ENCODE assay signal across 12 cellular contexts in the genomic region with DNA sequence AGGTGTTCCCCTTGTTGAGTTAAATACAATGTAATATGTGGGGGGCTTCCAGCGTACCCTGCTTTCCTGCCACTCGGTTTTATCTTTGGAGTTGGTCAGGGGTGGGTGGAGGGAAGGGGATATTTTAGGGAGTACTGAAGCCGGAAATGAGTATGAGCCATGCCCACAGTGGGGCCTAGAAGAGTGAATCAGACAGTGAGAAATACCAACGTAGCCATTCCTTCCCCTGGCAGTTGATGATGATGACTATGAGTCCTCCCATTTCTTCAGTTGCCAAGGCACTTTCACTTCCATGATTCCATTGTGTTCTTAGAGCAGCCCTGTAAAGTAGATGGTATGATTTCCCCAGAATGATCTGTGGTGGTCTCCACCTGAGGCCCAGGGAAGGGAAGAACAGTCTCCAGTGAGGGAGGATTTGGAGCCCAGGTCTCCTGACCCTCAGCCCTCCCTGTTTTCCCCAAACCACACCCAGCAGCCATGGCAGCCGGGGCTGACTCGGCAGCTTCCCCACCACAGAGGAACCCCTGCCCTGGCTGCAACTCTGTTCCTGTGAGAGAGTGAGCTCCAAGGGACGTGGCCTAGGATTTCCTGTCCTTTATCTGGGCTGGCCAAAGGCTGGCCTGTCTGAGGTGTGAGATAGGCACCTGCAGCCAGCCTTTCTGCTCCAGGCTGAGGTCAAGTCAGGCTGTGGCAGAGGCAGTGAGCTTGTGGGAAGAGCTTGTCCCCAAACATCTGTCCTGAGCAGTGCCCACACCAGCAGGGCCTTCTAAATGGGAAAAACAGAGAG. TPM values are rescaled to one million over a fixed set of nuclear protein-coding genes. Genes with fewer than 3 reads are reported as not detected.
DNase-seq lines count a peak whose midpoint lies in the region; ATAC-seq, FAIRE-seq and TF ChIP-seq lines count a peak whose summit lies in the region.
"Had no signal": no experiment of that assay in that cellular context is flagged by ENCODE, and none has a peak within 500 bp of the region (broad histone marks: within the 10 kb centered on the region; RNA-seq: fewer than 3 reads in every experiment).

No MANE protein-coding gene starts in this region.

- TF ChIP-seq CTCF in bronchial epithelial cell (IDR thresholded peaks at IDR 0.05; ENCODE audit: insufficient read depth, low read length, severe bottlenecking) (no peak), lower lobe of right lung (IDR thresholded peaks at IDR 0.05) (no peak)

- H3K36me3 ChIP-seq in bronchial epithelial cell (ENCODE audit: control insufficient read depth, insufficient read depth, low read length) = no peaks in the 10 kb centered on the region
- no peaks in the 10 kb centered on the region for H3K36me3 ChIP-seq in lower lobe of right lung

- ATAC-seq in lower lobe of right lung (peak; percentile 16 to 48), HG03159 (IDR thresholded peaks at IDR 0.05; ENCODE audit: unreplicated experiment) (no peak)

- intact Hi-C loops in lower lobe of right lung (cut with DNase I) = no loop called here

- no peaks in the 10 kb centered on the region for H3K27me3 ChIP-seq in bronchial epithelial cell (ENCODE audit: control insufficient read depth, insufficient read depth, low read length)
- H3K27me3 ChIP-seq in lower lobe of right lung (ENCODE audit: low read depth) = no peaks in the 10 kb centered on the region
- H3K27me3 ChIP-seq: testis had no signal

- H3K27ac ChIP-seq in lower lobe of right lung = peak overlapping the region; percentile 53
- H3K27ac ChIP-seq: testis, VCaP had no signal

- no peaks in the 10 kb centered on the region for H3K9me3 ChIP-seq in lower lobe of right lung
- H3K9me3 ChIP-seq: testis had no signal

- H3K4me1 ChIP-seq in lower lobe of right lung = peaks cover 28% of the 10 kb centered on the region
- H3K4me1 ChIP-seq: testis had no signal

- H3K4me3 ChIP-seq in bronchial epithelial cell (ENCODE audit: low read depth, low read length) (no peak overlapping the region), lower lobe of right lung (no peak overlapping the region)
- H3K4me3 ChIP-seq: testis had no signal

- peak; percentile 69 for DNase-seq in CD1c-positive myeloid dendritic cell (ENCODE audit: extremely low spot score)
- peak; percentile 83 for DNase-seq in MV-4-11 (lab: John Stamatoyannopoulos, UW)
- DNase-seq in bronchial epithelial cell (ENCODE audit: low read depth) = peak; percentile 69
- no peak for DNase-seq in lower lobe of right lung
- DNase-seq in NCI-H510A (lab: John Stamatoyannopoulos, UW) = no peak
- no peak for DNase-seq in NCI-H526 (lab: John Stamatoyannopoulos, UW)
- no peak for DNase-seq in stimulated activated CD4-positive, alpha-beta T cell treated with anti-CD3 and anti-CD28 coated beads, Interleukin-15, amount 100 ng/mL, for 24 hours
- DNase-seq: activated effector memory CD4-positive, alpha-beta T cell treated with anti-CD3 and anti-CD28 coated beads, Interleukin-2, amount 50 U/mL, for 16 hours; testis had no signal

- FAIRE-seq in bronchial epithelial cell (lab: Jason Lieb, UNC) = no peak
- FAIRE-seq: GM18507 had no signal

RNA-seq across cellular contexts. Expression of a gene that starts 52.7 kb away (rescaled TPM):
- total RNA-seq in bronchial epithelial cell (not detected in 2 replicates), lower lobe of right lung (36.5 TPM)

Comparison
In these comparisons a context has a peak if more than half of its experiments do, and no peak if none do; other contexts are left out.
1. DNase-seq: peak in CD1c-positive myeloid dendritic cell (single experiment), MV-4-11 (single experiment) and bronchial epithelial cell (single experiment); none in lower lobe of right lung (single experiment), NCI-H510A (single experiment), NCI-H526 (0 of 2) and stimulated activated CD4-positive, alpha-beta T cell treated with anti-CD3 and anti-CD28 coated beads, Interleukin-15, amount 100 ng/mL, for 24 hours (single experiment).
2. RNA of a gene that starts 52.7 kb away (total RNA-seq): 36.5 TPM in lower lobe of right lung (single experiment); not detected in bronchial epithelial cell; every median in the first group is over 10 times any median in the second.